In genomic region chr2:43345391-43345813, GRCh38 we compare ENCODE assay signal across 1 cellular context.
TF ChIP-seq lines count a peak whose summit lies in the region.

No MANE protein-coding gene starts in this region.

TF ChIP-seq in K562, 482 proteins besides CTCF, POLR2A, EP300 and RAD21 (continued from another document):
- TF ChIP-seq, protein P1, sequence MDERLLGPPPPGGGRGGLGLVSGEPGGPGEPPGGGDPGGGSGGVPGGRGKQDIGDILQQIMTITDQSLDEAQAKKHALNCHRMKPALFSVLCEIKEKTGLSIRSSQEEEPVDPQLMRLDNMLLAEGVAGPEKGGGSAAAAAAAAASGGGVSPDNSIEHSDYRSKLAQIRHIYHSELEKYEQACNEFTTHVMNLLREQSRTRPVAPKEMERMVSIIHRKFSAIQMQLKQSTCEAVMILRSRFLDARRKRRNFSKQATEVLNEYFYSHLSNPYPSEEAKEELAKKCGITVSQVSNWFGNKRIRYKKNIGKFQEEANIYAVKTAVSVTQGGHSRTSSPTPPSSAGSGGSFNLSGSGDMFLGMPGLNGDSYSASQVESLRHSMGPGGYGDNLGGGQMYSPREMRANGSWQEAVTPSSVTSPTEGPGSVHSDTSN (CRISPR knock-in tag; IDR thresholded peaks at IDR 0.05; ENCODE audit: low read depth): no peak
- TF ChIP-seq, protein P1 (tag; conservative IDR thresholded peaks at IDR 0.05; ENCODE audit: low read depth): peak; percentile 35; the same call in 1 of the 2 replicates
